Comparison of ENCODE assay signal across 1 cellular context in the genomic region with DNA sequence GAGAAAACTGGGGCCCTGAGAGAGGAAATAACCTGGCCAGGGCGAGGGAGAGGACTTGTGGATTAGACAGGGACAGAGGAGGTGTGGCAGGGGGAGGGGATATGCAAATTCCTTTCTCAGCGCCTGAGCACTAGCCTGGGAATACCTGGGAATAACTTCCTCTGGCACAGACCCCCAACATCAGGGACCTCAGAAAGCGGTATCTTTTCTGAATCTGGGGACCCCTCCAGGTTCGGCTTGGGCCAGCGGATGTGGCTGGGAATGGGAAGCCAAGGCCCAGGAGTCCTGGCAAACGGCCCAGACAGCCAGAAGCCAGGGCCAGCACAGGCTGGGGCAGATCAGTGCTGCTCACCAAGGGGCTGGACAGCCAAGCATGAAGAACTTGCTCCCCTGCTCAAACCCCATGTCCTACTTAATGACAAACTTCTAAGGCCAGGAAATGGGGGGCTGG.
TF ChIP-seq lines count a peak whose summit lies in the region.

No MANE protein-coding gene starts in this region.

TF ChIP-seq in HepG2, 621 proteins besides CTCF, POLR2A, EP300 and RAD21:
- TF ChIP-seq, protein P1, sequence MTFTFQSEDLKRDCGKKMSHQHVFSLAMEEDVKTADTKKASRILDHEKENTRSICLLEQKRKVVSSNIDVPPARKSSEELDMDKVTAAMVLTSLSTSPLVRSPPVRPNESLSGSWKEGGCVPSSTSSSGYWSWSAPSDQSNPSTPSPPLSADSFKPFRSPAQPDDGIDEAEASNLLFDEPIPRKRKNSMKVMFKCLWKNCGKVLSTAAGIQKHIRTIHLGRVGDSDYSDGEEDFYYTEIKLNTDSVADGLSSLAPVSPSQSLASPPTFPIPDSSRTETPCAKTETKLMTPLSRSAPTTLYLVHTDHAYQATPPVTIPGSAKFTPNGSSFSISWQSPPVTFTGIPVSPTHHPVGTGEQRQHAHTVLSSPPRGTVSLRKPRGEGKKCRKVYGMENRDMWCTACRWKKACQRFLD (CRISPR knock-in tag; IDR thresholded peaks at IDR 0.05; ENCODE audit: borderline replicate concordance), result no peak
- TF ChIP-seq ZNF550 (CRISPR knock-in tag; IDR thresholded peaks at IDR 0.05; ENCODE audit: borderline replicate concordance), result no peak
- TF ChIP-seq ONECUT2 (CRISPR knock-in tag; IDR thresholded peaks at IDR 0.05), result no peak
- no peak for TF ChIP-seq IKZF1 (IDR thresholded peaks at IDR 0.05)
